ENCODE assay signal across 9 cellular contexts in genomic region chr4:125313497-125313896, GRCh38. TPM values are rescaled to one million over a fixed set of nuclear protein-coding genes. Genes with fewer than 3 reads are reported as not detected.
DNase-seq lines count a peak whose midpoint lies in the region; ATAC-seq and TF ChIP-seq lines count a peak whose summit lies in the region.
"Had no signal": no experiment of that assay in that cellular context is flagged by ENCODE, and none has a peak within 500 bp of the region (broad histone marks: within the 10 kb centered on the region; RNA-seq: fewer than 3 reads in every experiment).

No MANE protein-coding gene starts in this region.

- H3K79me2 ChIP-seq in H9 (ENCODE audit: insufficient read depth, low read length) (no peaks in the 10 kb centered on the region; the same call in 1 of the 2 replicates), Loucy (ENCODE audit: insufficient read depth, low read length) (no peaks in the 10 kb centered on the region), PC-3 (ENCODE audit: low read length) (no peaks in the 10 kb centered on the region), mammary epithelial cell (ENCODE audit: insufficient read depth, low read length) (no peaks in the 10 kb centered on the region)

- H3K9me2 ChIP-seq in Loucy (replicated peaks; ENCODE audit: low read depth, low read length) (no peaks in the 10 kb centered on the region), PC-3 (replicated peaks; ENCODE audit: low read length) (no peaks in the 10 kb centered on the region)

- H3K14ac ChIP-seq in H9 (ENCODE audit: insufficient read depth, low read length), result no peak overlapping the region

- BruUV-seq in PC-3 (replicated peaks; lab: Mats Ljungman, UMichigan) (no TSS peak), mammary epithelial cell (replicated peaks; lab: Mats Ljungman, UMichigan) (no TSS peak)

- no peak overlapping the region for H2BK5ac ChIP-seq in H9 (ENCODE audit: insufficient read length, low read length)

- CTCF ChIA-PET in PC-3 (lab: Charles Lee) (interaction anchor here (0.7 to 1.6 kb wide), 2 partner anchors 254 to 438 kb away, joined by 4 to 10 read pairs; no protein-coding TSS in a partner anchor), mammary epithelial cell (lab: Charles Lee; ENCODE audit: low non-redundant PET) (no interaction called here)

- no peak overlapping the region for H3K18ac ChIP-seq in H9 (ENCODE audit: insufficient read length, low read depth, low read length)

- no peak overlapping the region for H2BK20ac ChIP-seq in H9 (ENCODE audit: low read depth, low read length, poor library complexity, severe bottlenecking)

- no peak overlapping the region for H3K27ac Mint-ChIP-seq in H9

- no CpG with 5 or more reads among the region's 7 CpGs for WGBS in H9 (ENCODE audit: extremely low coverage, insufficient read length, low lambda C conversion rate)
- WGBS in mammary epithelial cell (ENCODE audit: low coverage, missing lambda C conversion rate), result 2% methylated on average over 7 of the region's 7 CpGs

- H3K36me3 ChIP-seq in Loucy (ENCODE audit: insufficient read depth, low read length), result no peaks in the 10 kb centered on the region
- H3K36me3 ChIP-seq in PC-3 (ENCODE audit: low read depth, low read length), result no peaks in the 10 kb centered on the region
- H3K36me3 ChIP-seq in mammary epithelial cell (ENCODE audit: insufficient read depth, low read length), result no peaks in the 10 kb centered on the region
- H3K36me3 ChIP-seq in left lung, result no peaks in the 10 kb centered on the region
- no peaks in the 10 kb centered on the region for H3K36me3 ChIP-seq in tibial artery
- H3K36me3 ChIP-seq: neutrophil had no signal

- H3K4me3 Mint-ChIP-seq in H9, result peak overlapping the region; percentile 37 to 64; a peak in 2 of 5 replicates

- no peak overlapping the region for H3K4ac ChIP-seq in H9 (ENCODE audit: low read depth, low read length)

- H2BK12ac ChIP-seq in H9 (ENCODE audit: insufficient read length, low read depth, low read length), result no peak overlapping the region

- H2BK15ac ChIP-seq in H9 (ENCODE audit: low read depth, low read length), result no peak overlapping the region

- no peaks in the 10 kb centered on the region for H3F3A ChIP-seq in Loucy (ENCODE audit: low read depth)
- H3F3A ChIP-seq in PC-3 (ENCODE audit: low read length, unreplicated experiment), result no peaks in the 10 kb centered on the region

- TF ChIP-seq CTCF in H9 (conservative IDR thresholded peaks at IDR 0.05) (peak; percentile 93), Loucy (conservative IDR thresholded peaks at IDR 0.05; ENCODE audit: low read length) (peak; percentile 89), PC-3 (conservative IDR thresholded peaks at IDR 0.05; ENCODE audit: low read depth, low read length) (peak; percentile 85), mammary epithelial cell (conservative IDR thresholded peaks at IDR 0.05 in 1 of 2, IDR thresholded peaks at IDR 0.05 in 1 of 2; ENCODE audit: extremely low read depth in 1 of 2, insufficient read depth in 1 of 2, low read depth in 1 of 2, low read length in 2 of 2) (peak; percentile 79 to 86), left lung (IDR thresholded peaks at IDR 0.05) (peak; percentile 62 to 76), tibial artery (IDR thresholded peaks at IDR 0.05) (peak; percentile 89 to 96)

- peaks cover 30 to 32% of the 10 kb centered on the region in 2 experiments for H3K4me1 Mint-ChIP-seq in H9

- H4K91ac ChIP-seq in H9 (ENCODE audit: insufficient read length, low read depth, low read length), result no peak overlapping the region

- no peak overlapping the region for H3K27ac ChIP-seq in H9 (ENCODE audit: insufficient read length, low read depth, low read length)
- no peak overlapping the region for H3K27ac ChIP-seq in PC-3 (ENCODE audit: low read length)
- no peak overlapping the region for H3K27ac ChIP-seq in mammary epithelial cell (ENCODE audit: insufficient read depth, low read depth, low read length)
- H3K27ac ChIP-seq in left lung, result peak overlapping the region in 1 of 2 donors; percentile 84
- peak overlapping the region; percentile 93 to 99 for H3K27ac ChIP-seq in tibial artery
- H3K27ac ChIP-seq: neutrophil had no signal

- in situ Hi-C loops in mammary epithelial cell (cut with MboI; ENCODE audit: low sequenced_read_pairs in 2 of 2), result loop anchor here (5.0 to 25.0 kb wide), 3 partner anchors 429 to 1299 kb away; no protein-coding TSS in a partner anchor

- H3K9me3 Mint-ChIP-seq in H9, result peaks cover 0 to 4% of the 10 kb centered on the region in 2 experiments; a peak in 2 of 5 replicates

- peaks cover 0 to 4% (median 4%) of the 10 kb centered on the region in 3 experiments; a peak in 4 of 7 replicates for H3K36me3 Mint-ChIP-seq in H9 (ENCODE audit: insufficient read depth in 1 of 3, low read depth in 3 of 3)

- no peak overlapping the region for H4K5ac ChIP-seq in H9 (ENCODE audit: insufficient read length, low read depth, low read length)

- H3T11ph ChIP-seq in H9 (ENCODE audit: low read length), result no peak overlapping the region

- H4K20me1 ChIP-seq in H9 (ENCODE audit: control insufficient read depth, insufficient read depth, insufficient read length) (no peaks in the 10 kb centered on the region), Loucy (ENCODE audit: insufficient read depth, low read length, poor library complexity, severe bottlenecking) (no peaks in the 10 kb centered on the region), PC-3 (ENCODE audit: low read length) (no peaks in the 10 kb centered on the region), mammary epithelial cell (ENCODE audit: insufficient read depth, low read length) (no peaks in the 10 kb centered on the region)

- peak; percentile 20 for DNase-seq in stimulated activated CD4-positive, alpha-beta T cell treated with anti-CD3 and anti-CD28 coated beads, Interleukin-4, amount 100 ng/mL, for 24 hours
- DNase-seq in stimulated activated CD4-positive, alpha-beta T cell treated with anti-CD3 and anti-CD28 coated beads, Interleukin-2, amount 100 ng/mL, for 48 hours, result no peak
- DNase-seq in H9 (peak; percentile 64), PC-3 (peak; percentile 88), mammary epithelial cell (peak; percentile 72), left lung (no peak), tibial artery (no peak)

- H3K4me2 ChIP-seq in H9 (ENCODE audit: insufficient read depth, insufficient read length, low read length) (no peak overlapping the region), Loucy (ENCODE audit: low read depth, low read length, poor library complexity, severe bottlenecking) (peak overlapping the region; percentile 69), PC-3 (ENCODE audit: low read length) (peak overlapping the region; percentile 95), mammary epithelial cell (ENCODE audit: insufficient read depth, low read depth, low read length) (no peak overlapping the region)

- no peak overlapping the region for H3K56ac ChIP-seq in H9 (ENCODE audit: insufficient read length, low read depth, low read length)

- intact Hi-C loops in PC-3 (cut with micrococcal nuclease), result loop anchor here (1.0 to 10.0 kb wide), 5 partner anchors 311 to 1371 kb away; no protein-coding TSS in a partner anchor
- intact Hi-C loops in mammary epithelial cell (cut with micrococcal nuclease), result loop anchor here (1.0 to 10.0 kb wide), 7 partner anchors 181 to 1471 kb away; no protein-coding TSS in a partner anchor
- intact Hi-C loops in left lung (cut with DNase I), result loop anchor here in 1 of 2 donors (10.0 kb wide), 1 partner anchor 431 kb away; no protein-coding TSS in a partner anchor
- intact Hi-C loops in tibial artery (cut with DNase I; ENCODE audit: low total_unique reads), result loop anchor here (2.0 kb wide), 1 partner anchor 427 kb away; no protein-coding TSS in a partner anchor

- peak; percentile 11 for ATAC-seq in PC-3
- peak; percentile 42 for ATAC-seq in left lung

- dilution Hi-C loops in mammary epithelial cell (cut with HindIII; ENCODE audit: low sequenced_read_pairs), result no loop called here

- H3K4me3 ChIP-seq in Loucy (ENCODE audit: low read length, poor library complexity, severe bottlenecking) (no peak overlapping the region), PC-3 (ENCODE audit: low read length) (no peak overlapping the region), mammary epithelial cell (replicated peaks in 1 of 3; ENCODE audit: insufficient read depth in 1 of 3, low read depth in 2 of 3, low read length in 3 of 3) (no peak overlapping the region), left lung (no peak overlapping the region), tibial artery (peak overlapping the region in 1 of 2 donors; percentile 99)

- POLR2A ChIA-PET in PC-3 (lab: Charles Lee; ENCODE audit: unreplicated experiment), result no interaction called here

- no peak overlapping the region for H4K8ac ChIP-seq in H9 (replicated peaks; ENCODE audit: insufficient read length, low read depth, low read length)

- H2AFZ ChIP-seq in H9 (ENCODE audit: low read length) (no peak overlapping the region), Loucy (ENCODE audit: low read length) (peak overlapping the region; percentile 37; the same call in 1 of the 2 replicates), PC-3 (ENCODE audit: low read length) (peak overlapping the region; percentile 96; the same call in 1 of the 2 replicates), mammary epithelial cell (ENCODE audit: low read depth, low read length) (no peak overlapping the region)

- H3K23me2 ChIP-seq in H9 (ENCODE audit: insufficient read length, low read depth, low read length, poor library complexity, severe bottlenecking), result peaks cover 27% of the 10 kb centered on the region

- H2BK120ac ChIP-seq in H9 (ENCODE audit: low read depth, low read length, poor library complexity, severe bottlenecking), result no peak overlapping the region

- no peaks in the 10 kb centered on the region for H3K79me1 ChIP-seq in H9 (ENCODE audit: insufficient read depth, low read depth, low read length, poor library complexity, severe bottlenecking)

- no peak overlapping the region for H3K9ac ChIP-seq in H9 (ENCODE audit: extremely low read depth, insufficient read length, low read length)
- H3K9ac ChIP-seq in Loucy (ENCODE audit: low read depth, low read length, poor library complexity, severe bottlenecking), result no peak overlapping the region
- H3K9ac ChIP-seq in PC-3 (ENCODE audit: low read length), result no peak overlapping the region
- no peak overlapping the region for H3K9ac ChIP-seq in mammary epithelial cell (ENCODE audit: insufficient read depth, low read length)

- H3K27me3 Mint-ChIP-seq in H9 (ENCODE audit: low read depth), result peaks cover 29% of the 10 kb centered on the region

- H3K9me3 ChIP-seq in H9 (ENCODE audit: control insufficient read depth, low read depth, low read length) (no peaks in the 10 kb centered on the region), Loucy (ENCODE audit: insufficient read depth, low read depth, low read length) (no peaks in the 10 kb centered on the region), PC-3 (ENCODE audit: low read length) (no peaks in the 10 kb centered on the region), mammary epithelial cell (replicated peaks; ENCODE audit: insufficient read depth, low read length) (no peaks in the 10 kb centered on the region), left lung (no peaks in the 10 kb centered on the region), tibial artery (no peaks in the 10 kb centered on the region)
- H3K9me3 ChIP-seq: neutrophil had no signal

- H3K23ac ChIP-seq in H9 (ENCODE audit: insufficient read length, low read depth, low read length), result no peak overlapping the region

- H3K4me1 ChIP-seq in H9 (ENCODE audit: insufficient read depth, low read length), result no peaks in the 10 kb centered on the region; the same call in 1 of the 2 replicates
- H3K4me1 ChIP-seq in Loucy (ENCODE audit: insufficient read depth, low read length, poor library complexity, severe bottlenecking), result no peaks in the 10 kb centered on the region
- peaks cover 6% of the 10 kb centered on the region for H3K4me1 ChIP-seq in PC-3 (ENCODE audit: insufficient read depth, low read length)
- H3K4me1 ChIP-seq in mammary epithelial cell (ENCODE audit: insufficient read depth, low read length), result peaks cover 17% of the 10 kb centered on the region
- peaks cover 0 to 18% of the 10 kb centered on the region in 2 donors for H3K4me1 ChIP-seq in left lung
- peaks cover 0 to 20% (median 15%) of the 10 kb centered on the region in 4 donors for H3K4me1 ChIP-seq in tibial artery

- H2AK5ac ChIP-seq in H9 (ENCODE audit: insufficient read length, low read length), result no peak overlapping the region

- peaks cover 7% of the 10 kb centered on the region; the same call in 1 of the 2 replicates for H3K27me3 ChIP-seq in H9 (ENCODE audit: insufficient read depth, low read length)
- no peaks in the 10 kb centered on the region for H3K27me3 ChIP-seq in Loucy (ENCODE audit: insufficient read depth, low read length, poor library complexity, severe bottlenecking)
- no peaks in the 10 kb centered on the region for H3K27me3 ChIP-seq in PC-3 (ENCODE audit: low read length)
- peaks cover 2% of the 10 kb centered on the region for H3K27me3 ChIP-seq in mammary epithelial cell (ENCODE audit: insufficient read depth, low read length)
- H3K27me3 ChIP-seq in left lung, result peaks cover 0 to 59% of the 10 kb centered on the region in 2 donors
- H3K27me3 ChIP-seq in tibial artery, result no peaks in the 10 kb centered on the region

RNA-seq across cellular contexts. Expression of gene FAT4, which starts 1.3 kb away (rescaled TPM):
- total RNA-seq in H9 (2021) (6.0 and 6.9 TPM in 2 replicates), PC-3 (2014; rRNA removed) (0.95 and 1.4 TPM in 2 replicates), mammary epithelial cell (1 to 10 TPM; 1.5 to 5.5 TPM), left lung (10 to 100 TPM; 19.5 to 32.2 TPM)
- 0.42 TPM for polyA plus RNA-seq in mammary epithelial cell
- polyA minus RNA-seq in mammary epithelial cell, result 4.6 TPM

Comparison
In these comparisons a context has a peak if more than half of its experiments do, and no peak if none do; other contexts are left out.
1. DNase-seq: peak in stimulated activated CD4-positive, alpha-beta T cell treated with anti-CD3 and anti-CD28 coated beads, Interleukin-4, amount 100 ng/mL, for 24 hours (single experiment), H9 (single experiment), PC-3 (single experiment) and mammary epithelial cell (single experiment); none in stimulated activated CD4-positive, alpha-beta T cell treated with anti-CD3 and anti-CD28 coated beads, Interleukin-2, amount 100 ng/mL, for 48 hours (0 of 2), left lung (0 of 2) and tibial artery (0 of 2).
2. H2AFZ ChIP-seq: peak in Loucy (single experiment) and PC-3 (single experiment); none in H9 (single experiment) and mammary epithelial cell (single experiment).
3. H3K27ac ChIP-seq: peak in tibial artery (2 of 2); none in H9 (single experiment), PC-3 (single experiment) and mammary epithelial cell (single experiment).
4. H3K4me2 ChIP-seq: peak in Loucy (single experiment) and PC-3 (single experiment); none in H9 (single experiment) and mammary epithelial cell (single experiment).
5. Peak in every context shown above with its lines, with median percentiles within 50 percentile points of each other: CTCF ChIP-seq.